Comparison of ENCODE assay signal across 8 cellular contexts in genomic region chr20:13995086-13995665, GRCh38. TPM values are rescaled to one million over a fixed set of nuclear protein-coding genes. Genes with fewer than 3 reads are reported as not detected.
DNase-seq lines count a peak whose midpoint lies in the region; ATAC-seq and TF ChIP-seq lines count a peak whose summit lies in the region.

Gene MACROD2 (plus strand): TSS chr20:13995516.

- H3K9me2 ChIP-seq in hepatocyte (replicated peaks; ENCODE audit: insufficient read depth): no peaks in the 10 kb centered on the region

- no peaks in the 10 kb centered on the region for H3K79me2 ChIP-seq in hepatocyte

- H3K36me3 ChIP-seq in hepatocyte (replicated peaks; ENCODE audit: insufficient read depth, low read depth): no peaks in the 10 kb centered on the region
- no peaks in the 10 kb centered on the region for H3K36me3 ChIP-seq in uterus

- intact Hi-C loops in posterior vena cava (cut with DNase I) (no loop called here), uterus (cut with DNase I; ENCODE audit: low total_unique reads) (no loop called here)

- H3K4me1 ChIP-seq in hepatocyte (ENCODE audit: insufficient read depth): no peaks in the 10 kb centered on the region
- no peaks in the 10 kb centered on the region for H3K4me1 ChIP-seq in uterus

- ATAC-seq in HG02884 (IDR thresholded peaks at IDR 0.05; ENCODE audit: unreplicated experiment): no peak

- WGBS in hepatocyte (ENCODE audit: low lambda C conversion rate, missing lambda C conversion rate): 2% methylated on average over 28 of the region's 61 CpGs

- H3K27me3 ChIP-seq in hepatocyte: no peaks in the 10 kb centered on the region
- no peaks in the 10 kb centered on the region for H3K27me3 ChIP-seq in uterus

- no peak for TF ChIP-seq CTCF in LNCaP clone FGC (IDR thresholded peaks at IDR 0.05; ENCODE audit: control insufficient read depth, extremely low read depth, insufficient read depth)
- TF ChIP-seq CTCF in astrocyte of the spinal cord (IDR thresholded peaks at IDR 0.05; ENCODE audit: low read depth, low read length): no peak
- TF ChIP-seq CTCF in hepatocyte (IDR thresholded peaks at IDR 0.05; ENCODE audit: poor library complexity): no peak
- TF ChIP-seq CTCF in uterus (IDR thresholded peaks at IDR 0.05): no peak

- peak; percentile 96 for DNase-seq in ELF-1 (ENCODE audit: low read depth, low spot score)
- DNase-seq in LNCaP clone FGC (ENCODE audit: low read depth): peak; percentile 91
- peak; percentile 81 for DNase-seq in RPMI7951 (ENCODE audit: low read depth)
- DNase-seq in astrocyte of the spinal cord (ENCODE audit: low read depth, low spot score): peak; percentile 92
- DNase-seq in hepatocyte (ENCODE audit: low spot score): peak; percentile 99
- DNase-seq in posterior vena cava (ENCODE audit: low spot score): peak; percentile 98
- peak; percentile 90 to 91 for DNase-seq in uterus

- peak within 1 kb of the TSS; percentile 68 for H3K4me3 ChIP-seq in LNCaP clone FGC (ENCODE audit: low read depth, low read length)
- H3K4me3 ChIP-seq in astrocyte of the spinal cord (ENCODE audit: low read depth, low read length): peak within 1 kb of the TSS; percentile 60
- H3K4me3 ChIP-seq in hepatocyte: peak within 1 kb of the TSS; percentile 90
- H3K4me3 ChIP-seq in uterus: peak within 1 kb of the TSS; percentile 61 to 75

- H4K20me1 ChIP-seq in hepatocyte (ENCODE audit: insufficient read depth, poor library complexity, severe bottlenecking): no peaks in the 10 kb centered on the region

- TF ChIP-seq POLR2A in uterus (IDR thresholded peaks at IDR 0.05): peak; percentile 71 to 72

- H3K4me2 ChIP-seq in hepatocyte: peak within 1 kb of the TSS; percentile 74

- H3K9me3 ChIP-seq in hepatocyte (ENCODE audit: low read depth) (no peaks in the 10 kb centered on the region), uterus (peaks cover 0 to 10% of the 10 kb centered on the region in 2 donors)

- in situ Hi-C loops in astrocyte of the spinal cord (cut with HindIII; ENCODE audit: low sequenced_read_pairs): no loop called here

- peak within 1 kb of the TSS; percentile 41 for H3K27ac ChIP-seq in hepatocyte
- H3K27ac ChIP-seq in uterus: peak within 1 kb of the TSS; percentile 72 to 75

- H2AFZ ChIP-seq in hepatocyte: peak within 1 kb of the TSS; percentile 91

RNA-seq across cellular contexts. Expression of gene MACROD2, which starts in this region (rescaled TPM):
- 0.20 and 0.24 TPM in 2 replicates for total RNA-seq in RPMI7951 (2014; rRNA removed; shearing (Covaris generic))
- total RNA-seq in hepatocyte (3.1 and 4.8 TPM in 2 replicates), posterior vena cava (10 to 100 TPM; 15.5 to 25.5 TPM), uterus (10 to 100 TPM in 2 of 4 donors, 1 to 10 TPM in 2; 2.1 to 28.1 (median 12.6) TPM)
- 2.4 and 4.9 TPM in 2 replicates for polyA plus RNA-seq in hepatocyte

Comparison
In these comparisons a context has a peak if more than half of its experiments do, and no peak if none do; other contexts are left out.
1. Peak in DNase-seq in RPMI7951; RNA of the gene not detected or under 1 TPM.